Comparison of ENCODE assay signal across 11 cellular contexts in genomic region chr19:1361601-1362384, GRCh38. TPM values are rescaled to one million over a fixed set of nuclear protein-coding genes. Genes with fewer than 3 reads are reported as not detected.
A peak's percentile ranks its signal among the peaks of the same experiment; 100 is the strongest.
DNase-seq lines count a peak whose midpoint lies in the region; ATAC-seq and TF ChIP-seq lines count a peak whose summit lies in the region.
"Had no signal": no experiment of that assay in that cellular context is flagged by ENCODE, and none has a peak within 500 bp of the region (broad histone marks: within the 10 kb centered on the region; RNA-seq: fewer than 3 reads in every experiment).

No MANE protein-coding gene starts in this region.

- no peaks in the 10 kb centered on the region for H3K9me2 ChIP-seq in neural cell (ENCODE audit: insufficient read depth, low read length)

- peak overlapping the region; percentile 67 for H3K4me2 ChIP-seq in neural cell (ENCODE audit: low read length)
- H3K4me2 ChIP-seq: KMS-11 had no signal

- H3F3A ChIP-seq in neural cell (ENCODE audit: insufficient read depth, low read length, poor library complexity, severe bottlenecking), result no peaks in the 10 kb centered on the region

- no peak for TF ChIP-seq EP300 in neural cell (conservative IDR thresholded peaks at IDR 0.05; ENCODE audit: poor library complexity, severe bottlenecking)

- TF ChIP-seq CTCF in AG09309 (IDR thresholded peaks at IDR 0.05; ENCODE audit: control insufficient read depth, insufficient read depth, low read depth, low read length, missing control alignments), result no peak
- no peak for TF ChIP-seq CTCF in neural cell (IDR thresholded peaks at IDR 0.05; ENCODE audit: poor library complexity, severe bottlenecking)

- peak; percentile 14 for DNase-seq in AG09309 (ENCODE audit: low read depth)
- DNase-seq in MV-4-11 (lab: John Stamatoyannopoulos, UW), result peak; percentile 42
- DNase-seq in dedifferentiated amniotic fluid mesenchymal stem cell (ENCODE audit: extremely low spot score), result peak; percentile 48
- no peak for DNase-seq in midbrain (lab: John Stamatoyannopoulos, UW)
- DNase-seq in NCI-H446 treated with DMSO at 0.1 percent for 48 hours (lab: John Stamatoyannopoulos, UW), result no peak
- no peak for DNase-seq in posterior vena cava (ENCODE audit: low spot score)
- DNase-seq: DMS79 treated with DMSO at 0.1 percent for 48 hours had no signal

- no peak for TF ChIP-seq RAD21 in neural cell (conservative IDR thresholded peaks at IDR 0.05)

- no peak for ATAC-seq in GM18867 (IDR thresholded peaks at IDR 0.05; ENCODE audit: unreplicated experiment)
- ATAC-seq: activated naive CD4-positive, alpha-beta T cell treated with anti-CD3 and anti-CD28 coated beads, Interleukin-2, amount 50 U/mL, for 72 hours had no signal

- no peaks in the 10 kb centered on the region for H4K20me1 ChIP-seq in neural cell (ENCODE audit: insufficient read depth)

- no peaks in the 10 kb centered on the region for H3K9me3 ChIP-seq in neural cell (ENCODE audit: low read length)

- no peak overlapping the region for H2AFZ ChIP-seq in neural cell (ENCODE audit: low read depth, low read length)

- no peaks in the 10 kb centered on the region for H3K36me3 ChIP-seq in neural cell (ENCODE audit: insufficient read depth, low read length)

- no peaks in the 10 kb centered on the region for H3K27me3 ChIP-seq in neural cell (ENCODE audit: insufficient read depth, low read depth, low read length)

- peak overlapping the region; percentile 28 for H3K4me3 ChIP-seq in AG09309 (ENCODE audit: control insufficient read depth, low read depth, low read length)
- H3K4me3 ChIP-seq in neural cell (ENCODE audit: low read length), result peak overlapping the region; percentile 62

- H3K27ac ChIP-seq in neural cell (ENCODE audit: low read length), result no peak overlapping the region
- H3K27ac ChIP-seq: KMS-11 had no signal

- intact Hi-C loops in posterior vena cava (cut with DNase I), result no loop called here

- peak overlapping the region; percentile 49 for H3K9ac ChIP-seq in neural cell (ENCODE audit: low read length)
- H3K9ac ChIP-seq: KMS-11 had no signal

- H3K79me2 ChIP-seq in neural cell (replicated peaks; ENCODE audit: insufficient read depth, low read length), result peaks cover 6% of the 10 kb centered on the region

TF ChIP-seq in neural cell, 6 proteins besides CTCF, POLR2A, EP300 and RAD21:
- no peak for TF ChIP-seq POLR2AphosphoS5 (IDR thresholded peaks at IDR 0.05)
- TF ChIP-seq REST (IDR thresholded peaks at IDR 0.05; ENCODE audit: borderline replicate concordance), result no peak
- no peak for TF ChIP-seq SMC3 (conservative IDR thresholded peaks at IDR 0.05; ENCODE audit: poor library complexity)
- TF ChIP-seq EZH2 (IDR thresholded peaks at IDR 0.05; ENCODE audit: borderline replicate concordance, insufficient read depth, low read length, poor library complexity, severe bottlenecking), result no peak
- no peak for TF ChIP-seq TAF1 (IDR thresholded peaks at IDR 0.05; ENCODE audit: low read depth)
- TF ChIP-seq MXI1 (conservative IDR thresholded peaks at IDR 0.05; ENCODE audit: poor library complexity, severe bottlenecking), result no peak
TF ChIP-seq in neural cell: peak in this region for 0.

RNA-seq across cellular contexts. Expression of gene NDUFS7, which starts 21.9 kb away (rescaled TPM):
- polyA plus RNA-seq in neural cell, result 192 and 196 TPM in 2 replicates
- polyA minus RNA-seq in neural cell, result 53.8 and 57.0 TPM in 2 replicates
- 10 to 100 TPM; 54.4 to 55.1 TPM for total RNA-seq in posterior vena cava

RNA-seq across cellular contexts. Expression of gene GAMT, which starts 39.5 kb away (rescaled TPM):
- 32.5 and 54.1 TPM in 2 replicates for polyA plus RNA-seq in neural cell
- polyA minus RNA-seq in neural cell, result 21.3 and 21.7 TPM in 2 replicates
- 10 to 100 TPM in 1 of 2 donors, 1 to 10 TPM in 1; 8.7 to 12.8 TPM for total RNA-seq in posterior vena cava

RNA-seq across cellular contexts. Expression of gene DAZAP1, which starts 45.6 kb away (rescaled TPM):
- polyA plus RNA-seq in neural cell, result 60.5 and 95.2 TPM in 2 replicates
- polyA minus RNA-seq in neural cell, result 34.6 and 39.8 TPM in 2 replicates
- total RNA-seq in posterior vena cava, result 10 to 100 TPM; 59.7 to 75.8 TPM

Comparison
In these comparisons a context has a peak if more than half of its experiments do, and no peak if none do; other contexts are left out.
1. DNase-seq: peak in AG09309 (single experiment), MV-4-11 (single experiment) and dedifferentiated amniotic fluid mesenchymal stem cell (single experiment); none in midbrain (single experiment), NCI-H446 treated with DMSO at 0.1 percent for 48 hours (single experiment) and posterior vena cava (single experiment).